In genomic region chr11:14218728-14219127, GRCh38 we compare ENCODE assay signal across 23 cellular contexts.
"Had no signal": no experiment of that assay in that cellular context is flagged by ENCODE, and none has a peak within 500 bp of the region (broad histone marks: within the 10 kb centered on the region; RNA-seq: fewer than 3 reads in every experiment).

No MANE protein-coding gene starts in this region.

- H3K9me3 ChIP-seq: esophagus muscularis mucosa, prostate gland, right atrium auricular region, sigmoid colon, stomach, thoracic aorta, tibial nerve, upper lobe of left lung had no signal

- H3K4me3 ChIP-seq: esophagus muscularis mucosa, neural progenitor cell, prostate gland, right atrium auricular region, sigmoid colon, stomach, thoracic aorta, tibial nerve, upper lobe of left lung had no signal

- H3K9ac ChIP-seq: neural progenitor cell, parathyroid adenoma had no signal

- ATAC-seq: foreskin keratinocyte; left lobe of liver; naive thymus-derived CD4-positive, alpha-beta T cell; stimulated activated effector memory CD8-positive, alpha-beta T cell treated with anti-CD3 and anti-CD28 coated beads, Interleukin-12 subunit alpha, Interleukin-12 subunit beta, amount 100 ng/mL, for 72 hours had no signal

- H3K36me3 ChIP-seq: esophagus muscularis mucosa, neural progenitor cell, prostate gland, right atrium auricular region, sigmoid colon, stomach, thoracic aorta, tibial nerve, upper lobe of left lung had no signal

- H3K27ac ChIP-seq: esophagus muscularis mucosa, foreskin keratinocyte, neural progenitor cell, parathyroid adenoma, prostate gland, right atrium auricular region, sigmoid colon, thoracic aorta, tibial nerve, upper lobe of left lung had no signal

- H3K4me1 ChIP-seq: foreskin keratinocyte, parathyroid adenoma, prostate gland, right atrium auricular region, tibial nerve, upper lobe of left lung had no signal

- H3K36me3 Mint-ChIP-seq: immature natural killer cell; naive thymus-derived CD4-positive, alpha-beta T cell; stimulated activated effector memory CD8-positive, alpha-beta T cell treated with anti-CD3 and anti-CD28 coated beads, Interleukin-12 subunit alpha, Interleukin-12 subunit beta, amount 100 ng/mL, for 72 hours had no signal

- H3K9me3 Mint-ChIP-seq: naive thymus-derived CD4-positive, alpha-beta T cell; nephron; neural progenitor cell; stimulated activated effector memory CD8-positive, alpha-beta T cell treated with anti-CD3 and anti-CD28 coated beads, Interleukin-12 subunit alpha, Interleukin-12 subunit beta, amount 100 ng/mL, for 72 hours had no signal

- H3K4me3 Mint-ChIP-seq: immature natural killer cell; naive thymus-derived CD4-positive, alpha-beta T cell; nephron; neural progenitor cell; stimulated activated effector memory CD8-positive, alpha-beta T cell treated with anti-CD3 and anti-CD28 coated beads, Interleukin-12 subunit alpha, Interleukin-12 subunit beta, amount 100 ng/mL, for 72 hours had no signal

- H3K27ac Mint-ChIP-seq: immature natural killer cell; naive thymus-derived CD4-positive, alpha-beta T cell; nephron; neural progenitor cell; stimulated activated effector memory CD8-positive, alpha-beta T cell treated with anti-CD3 and anti-CD28 coated beads, Interleukin-12 subunit alpha, Interleukin-12 subunit beta, amount 100 ng/mL, for 72 hours had no signal

- H3K27me3 ChIP-seq: neural progenitor cell, right atrium auricular region, sigmoid colon, stomach, tibial nerve, upper lobe of left lung had no signal

- DNase-seq: cortex of kidney; foreskin keratinocyte; hypothalamus; immature natural killer cell; mesendoderm; midbrain; naive thymus-derived CD4-positive, alpha-beta T cell; sigmoid colon; stimulated activated CD4-positive, alpha-beta T cell treated with anti-CD3 and anti-CD28 coated beads, Interleukin-2, amount 100 ng/mL, for 24 hours; stimulated activated CD4-positive, alpha-beta T cell treated with anti-CD3 and anti-CD28 coated beads, Interleukin-4, amount 100 ng/mL, for 24 hours; stimulated activated naive CD4-positive, alpha-beta T cell treated with Interleukin-2 at 50 U/mL for 16 hours; stomach; upper lobe of left lung had no signal

- H3K4me1 Mint-ChIP-seq: immature natural killer cell; naive thymus-derived CD4-positive, alpha-beta T cell; nephron; stimulated activated effector memory CD8-positive, alpha-beta T cell treated with anti-CD3 and anti-CD28 coated beads, Interleukin-12 subunit alpha, Interleukin-12 subunit beta, amount 100 ng/mL, for 72 hours had no signal
